1 cellular context compared by ENCODE assay signal in the genomic region with DNA sequence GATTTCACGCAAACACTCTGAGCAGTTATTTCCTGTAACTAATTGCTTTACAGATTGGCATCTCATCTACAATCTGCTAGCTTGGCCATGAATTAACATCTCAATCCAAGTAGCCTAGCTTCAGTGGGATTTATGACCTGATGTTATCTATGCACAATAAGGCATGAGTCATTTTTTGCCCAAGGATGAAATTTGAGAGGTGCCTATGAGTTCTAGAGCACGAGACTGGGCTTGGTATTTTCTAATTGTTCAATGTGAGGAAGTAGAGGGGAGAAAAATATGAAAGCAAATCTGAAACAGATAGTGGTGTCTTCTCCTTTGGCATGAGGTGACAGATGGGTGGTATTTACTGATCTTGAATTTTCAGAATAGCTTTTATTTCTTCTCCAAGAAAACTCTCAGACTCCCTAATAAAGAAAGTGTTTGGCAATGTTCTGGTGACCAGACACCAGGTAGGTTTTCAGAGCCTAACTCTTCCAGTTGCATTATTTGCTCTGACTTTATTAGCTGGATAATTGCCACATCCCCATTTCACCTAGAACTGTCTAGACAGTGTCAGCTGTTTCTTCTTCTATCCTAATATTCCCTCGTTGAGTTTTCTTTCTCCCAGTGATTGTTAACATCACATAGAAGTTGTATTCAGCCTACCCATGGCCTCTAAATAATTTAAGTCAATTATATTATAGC.
TF ChIP-seq lines count a peak whose summit lies in the region.

No MANE protein-coding gene starts in this region.

TF ChIP-seq in IMR-90, 13 proteins besides CTCF, POLR2A, EP300 and RAD21 (continued from another document):
- TF ChIP-seq NFE2L2 (IDR thresholded peaks at IDR 0.05; ENCODE audit: low read depth, low read length) = no peak
TF ChIP-seq in IMR-90: peak in this region for 2.
